1 cellular context compared by ENCODE assay signal in genomic region chr12:122458105-122459035, GRCh38.
A peak's percentile ranks its signal among the peaks of the same experiment; 100 is the strongest.
TF ChIP-seq lines count a peak whose summit lies in the region.

No MANE protein-coding gene starts in this region.

TF ChIP-seq in GM12878, 131 proteins besides CTCF, POLR2A, EP300 and RAD21:
- TF ChIP-seq NFIC (IDR thresholded peaks at IDR 0.05; ENCODE audit: low read depth, low read length) (no peak), BCL3 (IDR thresholded peaks at IDR 0.05; ENCODE audit: borderline replicate concordance, insufficient read depth, low read depth, low read length, poor library complexity, severe bottlenecking) (peak; percentile 91), MYB (IDR thresholded peaks at IDR 0.05; ENCODE audit: borderline replicate concordance, low read depth, low read length) (no peak), CBX3 (IDR thresholded peaks at IDR 0.05; ENCODE audit: borderline replicate concordance, low read depth) (no peak), EZH2 (IDR thresholded peaks at IDR 0.05; ENCODE audit: borderline replicate concordance, control insufficient read depth, low read depth, low read length) (no peak)
TF ChIP-seq in GM12878: peak in this region for 1.
